8 cellular contexts compared by ENCODE assay signal in genomic region chr3:197003461-197004385, GRCh38. TPM values are rescaled to one million over a fixed set of nuclear protein-coding genes. Genes with fewer than 3 reads are reported as not detected.
A peak's percentile ranks its signal among the peaks of the same experiment; 100 is the strongest.
DNase-seq lines count a peak whose midpoint lies in the region; ATAC-seq and TF ChIP-seq lines count a peak whose summit lies in the region.

No MANE protein-coding gene starts in this region.

- intact Hi-C loops in lower leg skin (cut with DNase I; ENCODE audit: low total_unique reads), result loop anchor here (10.0 kb wide), 1 partner anchor 181 kb away; no protein-coding TSS in a partner anchor
- intact Hi-C loops in testis (cut with DNase I; ENCODE audit: low total_unique reads), result loop anchor here (10.0 kb wide), 1 partner anchor 181 kb away; no protein-coding TSS in a partner anchor

- peak overlapping the region; percentile 61 for H3K4me3 ChIP-seq in GM06990 (replicated peaks; ENCODE audit: low read depth, low read length)
- peak overlapping the region; percentile 69 for H3K4me3 ChIP-seq in OCI-LY1 (ENCODE audit: low read depth, low read length, poor library complexity, severe bottlenecking)
- H3K4me3 ChIP-seq in brain microvascular endothelial cell (ENCODE audit: low read depth, low read length), result peak overlapping the region; percentile 58
- H3K4me3 ChIP-seq in lower leg skin (ENCODE audit: low read depth, poor library complexity, severe bottlenecking), result peak overlapping the region; percentile 21
- peak overlapping the region; percentile 64 to 67 for H3K4me3 ChIP-seq in testis

- peak; percentile 8 for TF ChIP-seq CTCF in GM06990 (IDR thresholded peaks at IDR 0.05; ENCODE audit: insufficient read depth, low read length, poor library complexity, severe bottlenecking)
- TF ChIP-seq CTCF in OCI-LY1 (IDR thresholded peaks at IDR 0.05; ENCODE audit: low read length), result peak; percentile 15; the same call in 1 of the 2 replicates
- no peak for TF ChIP-seq CTCF in brain microvascular endothelial cell (IDR thresholded peaks at IDR 0.05; ENCODE audit: low read depth, low read length, missing control alignments)
- no peak for TF ChIP-seq CTCF in lower leg skin (IDR thresholded peaks at IDR 0.05)
- TF ChIP-seq CTCF in testis (IDR thresholded peaks at IDR 0.05), result no peak

- H3K36me3 ChIP-seq in GM06990 (ENCODE audit: control insufficient read depth, insufficient read depth, low read length), result no peaks in the 10 kb centered on the region
- no peaks in the 10 kb centered on the region; the same call in 1 of the 2 replicates for H3K36me3 ChIP-seq in OCI-LY1 (ENCODE audit: insufficient read depth, low read length)
- no peaks in the 10 kb centered on the region for H3K36me3 ChIP-seq in brain microvascular endothelial cell (replicated peaks)
- H3K36me3 ChIP-seq in testis (ENCODE audit: low read depth, missing control alignments), result no peaks in the 10 kb centered on the region

- TF ChIP-seq POLR2A in lower leg skin (IDR thresholded peaks at IDR 0.05) (no peak), testis (IDR thresholded peaks at IDR 0.05) (no peak)

- H2AFZ ChIP-seq in OCI-LY1 (ENCODE audit: low read length), result no peak overlapping the region

- CTCF ChIA-PET in HEK293T (lab: Yijun Ruan, JAX), result no interaction called here

- H3K9me3 ChIP-seq in OCI-LY1 (ENCODE audit: low read length) (no peaks in the 10 kb centered on the region), testis (no peaks in the 10 kb centered on the region)

- H3K4me2 ChIP-seq in OCI-LY1 (ENCODE audit: low read length), result peak overlapping the region; percentile 97

- no peaks in the 10 kb centered on the region for H3K27me3 ChIP-seq in GM06990 (replicated peaks; ENCODE audit: control insufficient read depth, insufficient read depth, low read length)
- peaks cover 8% of the 10 kb centered on the region; the same call in 1 of the 2 replicates for H3K27me3 ChIP-seq in OCI-LY1 (ENCODE audit: insufficient read depth, low read length)
- H3K27me3 ChIP-seq in brain microvascular endothelial cell (replicated peaks), result no peaks in the 10 kb centered on the region
- H3K27me3 ChIP-seq in testis, result no peaks in the 10 kb centered on the region

- DNase-seq in GM06990 (ENCODE audit: extremely low read depth, insufficient read length), result no peak
- no peak for DNase-seq in brain microvascular endothelial cell
- DNase-seq in lower leg skin (ENCODE audit: low spot score in 2 of 2), result no peak
- DNase-seq in testis, result no peak
- no peak for DNase-seq in HEK293T (ENCODE audit: extremely low spot score)
- no peak for DNase-seq in UCSD-AML1 (lab: John Stamatoyannopoulos, UW; ENCODE audit: unreplicated experiment)

- H3F3A ChIP-seq in OCI-LY1 (ENCODE audit: insufficient read depth, low read length), result no peaks in the 10 kb centered on the region

- peak overlapping the region; percentile 84 for H3K9ac ChIP-seq in OCI-LY1 (ENCODE audit: low read length)

- POLR2A ChIA-PET in HEK293T (lab: Yijun Ruan, JAX), result interaction anchor here (1.0 kb wide), 1 partner anchor 180 kb away, joined by 3 read pairs; no protein-coding TSS in a partner anchor

- H3K9me2 ChIP-seq in OCI-LY1 (ENCODE audit: low read depth, low read length), result no peaks in the 10 kb centered on the region

- no peaks in the 10 kb centered on the region for H3K79me2 ChIP-seq in OCI-LY1 (ENCODE audit: insufficient read depth, low read length)

- H3K4me1 ChIP-seq in OCI-LY1 (ENCODE audit: insufficient read depth, low read length, severe bottlenecking), result peaks cover 25% of the 10 kb centered on the region
- peaks cover 4% of the 10 kb centered on the region for H3K4me1 ChIP-seq in testis

- in situ Hi-C loops in brain microvascular endothelial cell (cut with HindIII; ENCODE audit: low pct_ligation_motif_present, low sequenced_read_pairs), result no loop called here

- no peaks in the 10 kb centered on the region for H4K20me1 ChIP-seq in OCI-LY1 (ENCODE audit: insufficient read depth, low read length)

- WGBS in lower leg skin, 2 donors, result 17 to 24% methylated on average over 47 to 52 of the region's 61 CpGs
- 23 to 31% methylated on average over 18 to 51 of the region's 61 CpGs for WGBS in testis, 2 donors

- peak; percentile 7 for ATAC-seq in HG02763 (IDR thresholded peaks at IDR 0.05; ENCODE audit: unreplicated experiment)

- H3K27ac ChIP-seq in OCI-LY1 (ENCODE audit: low read depth, low read length, poor library complexity, severe bottlenecking) (no peak overlapping the region), brain microvascular endothelial cell (no peak overlapping the region), testis (peak overlapping the region in 1 of 2 donors; percentile 91)

TF ChIP-seq in HEK293T, 16 proteins besides CTCF, POLR2A, EP300 and RAD21:
- TF ChIP-seq FOXK2 (IDR thresholded peaks at IDR 0.05), result no peak
- no peak for TF ChIP-seq FOXM1 (IDR thresholded peaks at IDR 0.05; ENCODE audit: borderline replicate concordance)
- no peak for TF ChIP-seq L3MBTL2 (conservative IDR thresholded peaks at IDR 0.05)
- TF ChIP-seq NFRKB (IDR thresholded peaks at IDR 0.05), result no peak
- no peak for TF ChIP-seq PKNOX1 (IDR thresholded peaks at IDR 0.05)
- TF ChIP-seq HDGF (IDR thresholded peaks at IDR 0.05; ENCODE audit: borderline replicate concordance), result no peak
- TF ChIP-seq ZNF384 (IDR thresholded peaks at IDR 0.05), result no peak
- no peak for TF ChIP-seq ARNT (IDR thresholded peaks at IDR 0.05)
- no peak for TF ChIP-seq SUZ12 (IDR thresholded peaks at IDR 0.05)
- TF ChIP-seq SP1 (IDR thresholded peaks at IDR 0.05), result no peak
- no peak for TF ChIP-seq FOXA1 (IDR thresholded peaks at IDR 0.05)
- no peak for TF ChIP-seq BHLHE40 (IDR thresholded peaks at IDR 0.05; ENCODE audit: borderline replicate concordance)
- no peak for TF ChIP-seq ELF4 (IDR thresholded peaks at IDR 0.05)
TF ChIP-seq in HEK293T: peak in this region for 0.

RNA-seq across cellular contexts. Expression of gene MELTF, which starts 25.9 kb away (rescaled TPM):
- total RNA-seq in lower leg skin (10 to 100 TPM in 3 of 4 donors, 1 to 10 TPM in 1; 6.4 to 57.2 (median 35.7) TPM), testis (10 to 100 TPM; 11.1 to 14.7 TPM)
- 5.7 TPM for polyA plus RNA-seq in testis (ENCODE audit: insufficient read depth, low read depth, low replicate concordance)

RNA-seq across cellular contexts. Expression of gene PIGZ, which starts 35.1 kb away (rescaled TPM):
- total RNA-seq in lower leg skin, result 1 to 10 TPM; 2.3 to 8.0 (median 4.4) TPM
- total RNA-seq in testis, result 1 to 10 TPM; 3.9 to 4.5 TPM
- 3.0 TPM for polyA plus RNA-seq in testis (ENCODE audit: insufficient read depth, low read depth, low replicate concordance)

Comparison
In these comparisons a context has a peak if more than half of its experiments do, and no peak if none do; other contexts are left out.
1. CTCF ChIP-seq: peak in GM06990 (single experiment) and OCI-LY1 (single experiment); none in brain microvascular endothelial cell (single experiment), lower leg skin (0 of 3) and testis (0 of 3).
2. Peak in every context shown above with its lines, with median percentiles within 50 percentile points of each other: H3K4me3 ChIP-seq.